Comparison of ENCODE assay signal across 15 cellular contexts in the genomic region with DNA sequence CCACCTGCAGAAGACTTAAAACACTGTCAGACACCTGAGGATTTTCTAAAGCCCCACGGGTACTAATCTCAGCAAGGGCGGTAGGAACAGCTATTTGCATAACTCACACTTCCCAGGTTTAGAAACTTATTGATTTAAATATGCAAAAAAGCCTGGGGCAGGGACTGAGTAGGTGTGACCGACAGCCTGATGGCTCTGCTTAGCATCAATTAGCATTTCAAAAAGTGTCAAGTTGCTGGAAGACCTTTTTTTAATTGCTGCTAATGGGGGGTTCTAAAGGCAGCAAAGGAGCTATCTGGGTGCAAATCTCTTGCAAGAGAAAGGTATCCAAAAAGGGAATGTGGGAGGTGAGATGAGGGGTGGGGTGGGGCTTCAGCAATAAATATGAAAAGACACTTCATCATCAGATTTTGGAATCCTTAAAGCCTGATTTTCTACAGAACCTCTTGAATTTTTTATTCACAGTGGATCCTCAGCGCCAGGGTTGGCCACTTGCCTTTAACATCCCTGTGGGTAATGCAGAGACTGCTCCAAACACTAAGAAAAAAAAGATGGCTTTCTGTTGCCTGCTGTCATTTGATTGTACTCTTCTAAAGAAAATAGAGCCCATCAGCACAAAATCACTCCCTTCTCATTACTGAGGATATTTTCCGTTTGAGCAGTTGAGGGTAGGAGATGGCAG.
A peak's percentile ranks its signal among the peaks of the same experiment; 100 is the strongest.
DNase-seq lines count a peak whose midpoint lies in the region; ATAC-seq and TF ChIP-seq lines count a peak whose summit lies in the region.
"Had no signal": no experiment of that assay in that cellular context is flagged by ENCODE, and none has a peak within 500 bp of the region (broad histone marks: within the 10 kb centered on the region; RNA-seq: fewer than 3 reads in every experiment).

No MANE protein-coding gene starts in this region.

- no peak for TF ChIP-seq CTCF in GM23338 (conservative IDR thresholded peaks at IDR 0.05; ENCODE audit: low read depth in 2 of 2)
- TF ChIP-seq CTCF in osteocyte (IDR thresholded peaks at IDR 0.05), result no peak

- no peaks in the 10 kb centered on the region for H3K79me2 ChIP-seq in GM23338 (replicated peaks; ENCODE audit: insufficient read depth)

- peaks cover 4% of the 10 kb centered on the region; the same call in 1 of the 2 replicates for H3K36me3 ChIP-seq in GM23338 (ENCODE audit: insufficient read depth)
- H3K36me3 ChIP-seq in NT2/D1 (ENCODE audit: insufficient read depth, insufficient read length, low read length), result no peaks in the 10 kb centered on the region

- H4K20me1 ChIP-seq in GM23338 (replicated peaks; ENCODE audit: insufficient read depth), result no peaks in the 10 kb centered on the region

- H3K9ac ChIP-seq in NT2/D1 (ENCODE audit: insufficient read length, low read depth), result peak overlapping the region; percentile 50

- peaks cover 27% of the 10 kb centered on the region for H3K4me1 ChIP-seq in GM23338 (ENCODE audit: insufficient read depth)
- H3K4me1 ChIP-seq in NT2/D1 (ENCODE audit: insufficient read depth, insufficient read length), result peaks cover 7% of the 10 kb centered on the region

- H3K4me3 Mint-ChIP-seq in GM23338 (peak overlapping the region; percentile 5; the same call in 2 of the 3 replicates), osteocyte (ENCODE audit: unreplicated experiment) (no peak overlapping the region)
- H3K4me3 Mint-ChIP-seq: CD4-positive, alpha-beta T cell had no signal

- H3K9me3 Mint-ChIP-seq in GM23338 (peaks cover 8% of the 10 kb centered on the region), osteocyte (ENCODE audit: unreplicated experiment) (peaks cover 3% of the 10 kb centered on the region)

- no peak overlapping the region for H2AFZ ChIP-seq in GM23338

- peaks cover 23% of the 10 kb centered on the region for H3K4me1 Mint-ChIP-seq in GM23338
- H3K4me1 Mint-ChIP-seq in osteocyte (ENCODE audit: unreplicated experiment), result no peaks in the 10 kb centered on the region

- DNase-seq in GM23338 (ENCODE audit: low spot score) (peak; percentile 94), NT2/D1 (ENCODE audit: low read depth, low spot score) (peak; percentile 85), iPS DF 4.7 (ENCODE audit: extremely low read depth, low spot score) (peak; percentile 89), osteocyte (ENCODE audit: extremely low spot score, unreplicated experiment) (peak; percentile 19), SIG-M5 (lab: John Stamatoyannopoulos, UW) (no peak), NCI-H1092 treated with DMSO at 0.1 percent for 48 hours (lab: John Stamatoyannopoulos, UW) (no peak), NCI-H187 (lab: John Stamatoyannopoulos, UW) (no peak)
- DNase-seq: Calu3; CD4-positive, alpha-beta T cell; NCI-H2171; NCI-H446 treated with DMSO at 0.1 percent for 48 hours; NCI-H82 had no signal

- no peaks in the 10 kb centered on the region for H3K27me3 ChIP-seq in GM23338 (ENCODE audit: insufficient read depth)
- no peaks in the 10 kb centered on the region for H3K27me3 ChIP-seq in NT2/D1 (ENCODE audit: insufficient read depth, insufficient read length)

- peaks cover 28% of the 10 kb centered on the region; the same call in 1 of the 2 replicates for H3K9me3 ChIP-seq in NT2/D1 (ENCODE audit: insufficient read depth, low read length)

- ATAC-seq in GM23338, result peak; percentile 91
- no peak for ATAC-seq in HG02973 (IDR thresholded peaks at IDR 0.05; ENCODE audit: unreplicated experiment)
- ATAC-seq: Panc1, Right ventricle myocardium inferior had no signal

- H3K27ac Mint-ChIP-seq in GM23338, result peak overlapping the region; percentile 95
- no peak overlapping the region for H3K27ac Mint-ChIP-seq in osteocyte (ENCODE audit: unreplicated experiment)
- H3K27ac Mint-ChIP-seq: CD4-positive, alpha-beta T cell had no signal

- H3K27me3 Mint-ChIP-seq in GM23338 (ENCODE audit: insufficient read depth, low read depth, poor library complexity) (peaks cover 8% of the 10 kb centered on the region), osteocyte (ENCODE audit: unreplicated experiment) (peaks cover 13% of the 10 kb centered on the region)

- H3F3A ChIP-seq in GM23338 (replicated peaks; ENCODE audit: low read depth), result 0 out of 2 replicates have a peak, but pooled peaks cover 3% of the 10 kb centered on the region

- peaks cover 10% of the 10 kb centered on the region for H3K36me3 Mint-ChIP-seq in GM23338 (ENCODE audit: low read depth)
- no peaks in the 10 kb centered on the region for H3K36me3 Mint-ChIP-seq in osteocyte (ENCODE audit: unreplicated experiment)

- peak overlapping the region; percentile 5 for H3K4me2 ChIP-seq in GM23338

- peak overlapping the region; percentile 99 for H3K27ac ChIP-seq in GM23338 (ENCODE audit: low read depth)

- H3K4me3 ChIP-seq in GM23338 (no peak overlapping the region), NT2/D1 (ENCODE audit: insufficient read length, low read depth) (no peak overlapping the region)

- H3K9me2 ChIP-seq in GM23338 (ENCODE audit: insufficient read depth), result peaks cover 9% of the 10 kb centered on the region

TF ChIP-seq in GM23338, 12 proteins besides CTCF, POLR2A, EP300 and RAD21 (continues in another document):
- TF ChIP-seq JUNB (IDR thresholded peaks at IDR 0.05; ENCODE audit: unreplicated experiment), result no peak
- TF ChIP-seq, protein P1, sequence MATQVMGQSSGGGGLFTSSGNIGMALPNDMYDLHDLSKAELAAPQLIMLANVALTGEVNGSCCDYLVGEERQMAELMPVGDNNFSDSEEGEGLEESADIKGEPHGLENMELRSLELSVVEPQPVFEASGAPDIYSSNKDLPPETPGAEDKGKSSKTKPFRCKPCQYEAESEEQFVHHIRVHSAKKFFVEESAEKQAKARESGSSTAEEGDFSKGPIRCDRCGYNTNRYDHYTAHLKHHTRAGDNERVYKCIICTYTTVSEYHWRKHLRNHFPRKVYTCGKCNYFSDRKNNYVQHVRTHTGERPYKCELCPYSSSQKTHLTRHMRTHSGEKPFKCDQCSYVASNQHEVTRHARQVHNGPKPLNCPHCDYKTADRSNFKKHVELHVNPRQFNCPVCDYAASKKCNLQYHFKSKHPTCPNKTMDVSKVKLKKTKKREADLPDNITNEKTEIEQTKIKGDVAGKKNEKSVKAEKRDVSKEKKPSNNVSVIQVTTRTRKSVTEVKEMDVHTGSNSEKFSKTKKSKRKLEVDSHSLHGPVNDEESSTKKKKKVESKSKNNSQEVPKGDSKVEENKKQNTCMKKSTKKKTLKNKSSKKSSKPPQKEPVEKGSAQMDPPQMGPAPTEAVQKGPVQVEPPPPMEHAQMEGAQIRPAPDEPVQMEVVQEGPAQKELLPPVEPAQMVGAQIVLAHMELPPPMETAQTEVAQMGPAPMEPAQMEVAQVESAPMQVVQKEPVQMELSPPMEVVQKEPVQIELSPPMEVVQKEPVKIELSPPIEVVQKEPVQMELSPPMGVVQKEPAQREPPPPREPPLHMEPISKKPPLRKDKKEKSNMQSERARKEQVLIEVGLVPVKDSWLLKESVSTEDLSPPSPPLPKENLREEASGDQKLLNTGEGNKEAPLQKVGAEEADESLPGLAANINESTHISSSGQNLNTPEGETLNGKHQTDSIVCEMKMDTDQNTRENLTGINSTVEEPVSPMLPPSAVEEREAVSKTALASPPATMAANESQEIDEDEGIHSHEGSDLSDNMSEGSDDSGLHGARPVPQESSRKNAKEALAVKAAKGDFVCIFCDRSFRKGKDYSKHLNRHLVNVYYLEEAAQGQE (IDR thresholded peaks at IDR 0.05; ENCODE audit: unreplicated experiment), result no peak
- TF ChIP-seq ZNF331 (CRISPR knock-in tag; IDR thresholded peaks at IDR 0.05; ENCODE audit: low read depth), result no peak
- TF ChIP-seq NANOG (IDR thresholded peaks at IDR 0.05; ENCODE audit: borderline replicate concordance), result peak; percentile 99
- TF ChIP-seq, protein P2, sequence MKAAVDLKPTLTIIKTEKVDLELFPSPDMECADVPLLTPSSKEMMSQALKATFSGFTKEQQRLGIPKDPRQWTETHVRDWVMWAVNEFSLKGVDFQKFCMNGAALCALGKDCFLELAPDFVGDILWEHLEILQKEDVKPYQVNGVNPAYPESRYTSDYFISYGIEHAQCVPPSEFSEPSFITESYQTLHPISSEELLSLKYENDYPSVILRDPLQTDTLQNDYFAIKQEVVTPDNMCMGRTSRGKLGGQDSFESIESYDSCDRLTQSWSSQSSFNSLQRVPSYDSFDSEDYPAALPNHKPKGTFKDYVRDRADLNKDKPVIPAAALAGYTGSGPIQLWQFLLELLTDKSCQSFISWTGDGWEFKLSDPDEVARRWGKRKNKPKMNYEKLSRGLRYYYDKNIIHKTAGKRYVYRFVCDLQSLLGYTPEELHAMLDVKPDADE (IDR thresholded peaks at IDR 0.05), result no peak
- no peak for TF ChIP-seq EZH2phosphoT487 (IDR thresholded peaks at IDR 0.05; ENCODE audit: unreplicated experiment)

Comparison
In these comparisons a context has a peak if more than half of its experiments do, and no peak if none do; other contexts are left out.
1. DNase-seq: peak in GM23338 (single experiment), NT2/D1 (single experiment), iPS DF 4.7 (single experiment) and osteocyte (single experiment); none in SIG-M5 (single experiment), NCI-H1092 treated with DMSO at 0.1 percent for 48 hours (single experiment) and NCI-H187 (0 of 2).